Comparison of ENCODE assay signal across 34 cellular contexts in genomic region chr14:81729622-81730021, GRCh38.
"Had no signal": no experiment of that assay in that cellular context is flagged by ENCODE, and none has a peak within 500 bp of the region (broad histone marks: within the 10 kb centered on the region; RNA-seq: fewer than 3 reads in every experiment).

No MANE protein-coding gene starts in this region.

- FAIRE-seq: astrocyte, bronchial epithelial cell had no signal

- H3K27ac ChIP-seq: adrenal gland, ascending aorta, body of pancreas, brain microvascular endothelial cell, breast epithelium, cardiac muscle cell had no signal

- H3K4me3 ChIP-seq: adrenal gland, ascending aorta, body of pancreas, breast epithelium, cardiac muscle cell had no signal

- H3K27me3 ChIP-seq: adrenal gland, ascending aorta, body of pancreas, brain microvascular endothelial cell, breast epithelium, cardiac muscle cell had no signal

- DNase-seq: activated effector memory CD4-positive, alpha-beta T cell treated with anti-CD3 and anti-CD28 coated beads, Interleukin-2, amount 50 U/mL, for 16 hours; activated effector memory CD4-positive, alpha-beta T cell treated with Interleukin-2 at 50 U/mL for 16 hours; activated gamma-delta T cell; activated gamma-delta T cell treated with Interleukin-2 at 50 U/mL for 16 hours; activated naive CD4-positive, alpha-beta T cell; activated naive CD4-positive, alpha-beta T cell treated with anti-CD3 and anti-CD28 coated beads for 36 hours; activated naive CD4-positive, alpha-beta T cell treated with anti-CD3 and anti-CD28 coated beads, Interleukin-2, amount 10 ng/mL, durations not matched to agents 7 days and 5 days; activated naive CD4-positive, alpha-beta T cell treated with anti-CD3 and anti-CD28 coated beads, Interleukin-2, amount 50 U/mL, for 16 hours; activated naive CD4-positive, alpha-beta T cell treated with Interleukin-2 at 50 U/mL for 16 hours; activated naive CD8-positive, alpha-beta T cell treated with anti-CD3 and anti-CD28 coated beads for 36 hours; activated naive CD8-positive, alpha-beta T cell treated with anti-CD3 and anti-CD28 coated beads, Interleukin-2, amount 10 ng/mL, durations not matched to agents 7 days and 5 days; activated naive CD8-positive, alpha-beta T cell treated with anti-CD3 and anti-CD28 coated beads, Interleukin-2, amount 50 U/mL, for 24 hours; activated T-cell treated with anti-CD3 and anti-CD28 coated beads, Interleukin-2, amount 50 U/mL, for 1 hour; activated T-cell treated with anti-CD3 and anti-CD28 coated beads, Interleukin-2, amount 50 U/mL, for 24 hours; activated T-cell treated with anti-CD3 and anti-CD28 coated beads, Interleukin-2, amount 50 U/mL, for 4 hours; activated T-cell treated with anti-CD3 and anti-CD28 coated beads, Interleukin-2, amount 50 U/mL, for 48 hours; activated T-cell treated with anti-CD3 and anti-CD28 coated beads, Interleukin-2, amount 50 U/mL, for 72 hours; adrenal gland; amniotic stem cell; amygdala; anterior cingulate cortex; aorta; body of pancreas; brain microvascular endothelial cell; caudate nucleus; central memory CD4-positive, alpha-beta T cell; cerebellar nuclear complex had no signal

- ATAC-seq: activated naive CD4-positive, alpha-beta T cell treated with anti-CD3 and anti-CD28 coated beads, Interleukin-2, amount 50 U/mL, for 72 hours; activated naive CD8-positive, alpha-beta T cell treated with anti-CD3 and anti-CD28 coated beads, Interleukin-2, amount 50 U/mL, for 24 hours; activated T-cell treated with anti-CD3 and anti-CD28 coated beads, Interleukin-2, amount 50 U/mL, for 4 hours; activated T-cell treated with anti-CD3 and anti-CD28 coated beads, Interleukin-2, amount 50 U/mL, for 72 hours; activated T-helper 17 cell treated with anti-CD3 and anti-CD28 coated beads, Interleukin-2, amount 50 U/mL, for 72 hours; body of pancreas had no signal

- H3K9me3 ChIP-seq: adrenal gland, ascending aorta, body of pancreas, breast epithelium had no signal

- H3K36me3 ChIP-seq: adrenal gland, ascending aorta, brain microvascular endothelial cell, breast epithelium, cardiac muscle cell had no signal

- H3K4me1 ChIP-seq: adrenal gland, breast epithelium had no signal
